Comparison of ENCODE assay signal across 10 cellular contexts in genomic region chr11:57598831-57599155, GRCh38.
DNase-seq lines count a peak whose midpoint lies in the region; ATAC-seq and TF ChIP-seq lines count a peak whose summit lies in the region.
"Had no signal": no experiment of that assay in that cellular context is flagged by ENCODE, and none has a peak within 500 bp of the region (broad histone marks: within the 10 kb centered on the region; RNA-seq: fewer than 3 reads in every experiment).

No MANE protein-coding gene starts in this region.

- H3K4me3 Mint-ChIP-seq in stimulated activated memory B cell treated with anti-CD40 and anti-IgM and Interleukin-4, amounts not matched to agents 10 μg/mL and 1 μg/mL and 100 μg/mL, for 72 hours, result no peak overlapping the region
- H3K4me3 Mint-ChIP-seq: CD8-positive, alpha-beta T cell had no signal

- no peaks in the 10 kb centered on the region for H3K9me3 Mint-ChIP-seq in stimulated activated memory B cell treated with anti-CD40 and anti-IgM and Interleukin-4, amounts not matched to agents 10 μg/mL and 1 μg/mL and 100 μg/mL, for 72 hours
- H3K9me3 Mint-ChIP-seq: CD8-positive, alpha-beta T cell had no signal

- TF ChIP-seq CTCF in brain microvascular endothelial cell (IDR thresholded peaks at IDR 0.05; ENCODE audit: low read depth, low read length, missing control alignments) (no peak), GM13977 (IDR thresholded peaks at IDR 0.05; ENCODE audit: extremely low read depth, insufficient read depth, missing control alignments) (no peak)

- H3K4me3 ChIP-seq in BLaER1 (no peak overlapping the region), brain microvascular endothelial cell (ENCODE audit: low read depth, low read length) (no peak overlapping the region), iPS-20b (ENCODE audit: low read length) (peak overlapping the region; percentile 72), rectal smooth muscle tissue (ENCODE audit: low read length) (peak overlapping the region; percentile 70)

- in situ Hi-C loops in brain microvascular endothelial cell (cut with HindIII; ENCODE audit: low pct_ligation_motif_present, low sequenced_read_pairs) (no loop called here), GM13977 (cut with MboI; ENCODE audit: low pct_unique_long_range_greater_than_20kb, low sequenced_read_pairs, unreplicated experiment) (no loop called here)

- peak overlapping the region; percentile 78 for H3K4me2 ChIP-seq in BLaER1

- no peaks in the 10 kb centered on the region for H3K36me3 Mint-ChIP-seq in stimulated activated memory B cell treated with anti-CD40 and anti-IgM and Interleukin-4, amounts not matched to agents 10 μg/mL and 1 μg/mL and 100 μg/mL, for 72 hours
- H3K36me3 Mint-ChIP-seq: CD8-positive, alpha-beta T cell had no signal

- H3K36me3 ChIP-seq in BLaER1 (no peaks in the 10 kb centered on the region), brain microvascular endothelial cell (replicated peaks) (no peaks in the 10 kb centered on the region), iPS-20b (ENCODE audit: insufficient read depth, low read depth, low read length) (0 out of 2 replicates have a peak, but pooled peaks cover 4% of the 10 kb centered on the region), rectal smooth muscle tissue (ENCODE audit: control insufficient read depth, insufficient read depth, low read length) (no peaks in the 10 kb centered on the region)

- H3K9me3 ChIP-seq in BLaER1, result no peaks in the 10 kb centered on the region
- no peaks in the 10 kb centered on the region for H3K9me3 ChIP-seq in iPS-20b (ENCODE audit: insufficient read depth, low read depth, low read length)

- peaks cover 13% of the 10 kb centered on the region for H3K4me1 ChIP-seq in BLaER1
- H3K4me1 ChIP-seq in iPS-20b (ENCODE audit: insufficient read depth, low read length), result peaks cover 12% of the 10 kb centered on the region; the same call in 1 of the 2 replicates
- H3K4me1 ChIP-seq in rectal smooth muscle tissue (ENCODE audit: control insufficient read depth, insufficient read depth, low read length), result peaks cover 9% of the 10 kb centered on the region

- H4K20me1 ChIP-seq in BLaER1, result no peaks in the 10 kb centered on the region

- H3K27ac ChIP-seq in BLaER1 (no peak overlapping the region), brain microvascular endothelial cell (no peak overlapping the region), iPS-20b (ENCODE audit: low read length) (no peak overlapping the region), rectal smooth muscle tissue (ENCODE audit: low read depth, low read length) (peak overlapping the region; percentile 89)

- DNase-seq in brain microvascular endothelial cell (peak; percentile 36), GM13977 (ENCODE audit: low spot score) (no peak)
- DNase-seq: CD8-positive, alpha-beta T cell; NCI-H2029 treated with DMSO at 0.1 percent for 48 hours had no signal

- H3K27me3 Mint-ChIP-seq in stimulated activated memory B cell treated with anti-CD40 and anti-IgM and Interleukin-4, amounts not matched to agents 10 μg/mL and 1 μg/mL and 100 μg/mL, for 72 hours, result peaks cover 75% of the 10 kb centered on the region

- no peak for ATAC-seq in HG03280 (IDR thresholded peaks at IDR 0.05; ENCODE audit: unreplicated experiment)
- no peak for ATAC-seq in GM21367 (IDR thresholded peaks at IDR 0.05; ENCODE audit: unreplicated experiment)
- ATAC-seq in stimulated activated memory B cell treated with anti-CD40 and anti-IgM and Interleukin-4, amounts not matched to agents 10 μg/mL and 1 μg/mL and 100 μg/mL, for 72 hours, result no peak
- ATAC-seq: CD8-positive, alpha-beta T cell had no signal

- no peaks in the 10 kb centered on the region for H3K4me1 Mint-ChIP-seq in stimulated activated memory B cell treated with anti-CD40 and anti-IgM and Interleukin-4, amounts not matched to agents 10 μg/mL and 1 μg/mL and 100 μg/mL, for 72 hours

- H3K27me3 ChIP-seq in BLaER1, result peaks cover 12% of the 10 kb centered on the region; the same call in 1 of the 2 replicates
- no peaks in the 10 kb centered on the region for H3K27me3 ChIP-seq in brain microvascular endothelial cell (replicated peaks)
- H3K27me3 ChIP-seq in iPS-20b (ENCODE audit: insufficient read depth, low read length), result no peaks in the 10 kb centered on the region
- no peaks in the 10 kb centered on the region for H3K27me3 ChIP-seq in rectal smooth muscle tissue (ENCODE audit: control insufficient read depth, insufficient read depth, low read length)

- no peak overlapping the region for H3K9ac ChIP-seq in BLaER1
- peak overlapping the region; percentile 75; the same call in 1 of the 2 replicates for H3K9ac ChIP-seq in iPS-20b (ENCODE audit: low read depth, low read length)
- H3K9ac ChIP-seq in rectal smooth muscle tissue (ENCODE audit: low read length), result no peak overlapping the region

- no peak overlapping the region for H3K27ac Mint-ChIP-seq in stimulated activated memory B cell treated with anti-CD40 and anti-IgM and Interleukin-4, amounts not matched to agents 10 μg/mL and 1 μg/mL and 100 μg/mL, for 72 hours
- H3K27ac Mint-ChIP-seq: CD8-positive, alpha-beta T cell had no signal

Comparison
In these comparisons a context has a peak if more than half of its experiments do, and no peak if none do; other contexts are left out.
1. H3K4me3 ChIP-seq: peak in iPS-20b (single experiment) and rectal smooth muscle tissue (single experiment); none in BLaER1 (single experiment) and brain microvascular endothelial cell (single experiment).